Comparison of ENCODE assay signal across 17 cellular contexts in genomic region chr7:21318190-21318915, GRCh38.
A peak's percentile ranks its signal among the peaks of the same experiment; 100 is the strongest.
DNase-seq lines count a peak whose midpoint lies in the region; ATAC-seq and TF ChIP-seq lines count a peak whose summit lies in the region.
"Had no signal": no experiment of that assay in that cellular context is flagged by ENCODE, and none has a peak within 500 bp of the region (broad histone marks: within the 10 kb centered on the region; RNA-seq: fewer than 3 reads in every experiment).

No MANE protein-coding gene starts in this region.

- ATAC-seq in HG02588 (IDR thresholded peaks at IDR 0.05; ENCODE audit: unreplicated experiment) (no peak), lower lobe of right lung (no peak)
- ATAC-seq: HCT116, K562 had no signal

- H3K4me3 ChIP-seq in mesenchymal stem cell (ENCODE audit: insufficient read depth in 1 of 2, low read depth in 1 of 2, low read length in 2 of 2) (no peak overlapping the region), lower lobe of right lung (no peak overlapping the region)
- H3K4me3 ChIP-seq: K562, SJCRH30, skin epidermis had no signal

- 53% methylated on average over 3 of the region's 6 CpGs for WGBS in mesenchymal stem cell

- H3K27ac ChIP-seq in mesenchymal stem cell (ENCODE audit: low read length, poor library complexity, severe bottlenecking), result peak overlapping the region; percentile 3
- H3K27ac ChIP-seq in lower lobe of right lung, result no peak overlapping the region
- H3K27ac ChIP-seq: SJCRH30, skin epidermis had no signal

- H3K9ac ChIP-seq in mesenchymal stem cell (ENCODE audit: low read length), result no peak overlapping the region

- no peak overlapping the region for H3K4me2 ChIP-seq in mesenchymal stem cell (ENCODE audit: low read length, poor library complexity, severe bottlenecking)

- intact Hi-C loops in lower lobe of right lung (cut with DNase I), result no loop called here

- H3K4ac ChIP-seq in mesenchymal stem cell (ENCODE audit: low read depth in 1 of 2, low read length in 2 of 2), result no peak overlapping the region

- H3K9me3 ChIP-seq in mesenchymal stem cell (ENCODE audit: control insufficient read depth, low read length) (no peaks in the 10 kb centered on the region), lower lobe of right lung (no peaks in the 10 kb centered on the region)
- H3K9me3 ChIP-seq: SJCRH30 had no signal

- H2BK120ac ChIP-seq in mesenchymal stem cell (ENCODE audit: low read depth, low read length), result no peak overlapping the region

- H3K18ac ChIP-seq in mesenchymal stem cell (ENCODE audit: low read depth in 1 of 2, low read length in 2 of 2), result no peak overlapping the region

- H2BK15ac ChIP-seq in mesenchymal stem cell (ENCODE audit: low read depth, poor library complexity, severe bottlenecking), result no peak overlapping the region

- H3K23ac ChIP-seq in mesenchymal stem cell (ENCODE audit: low read length in 2 of 2), result no peak overlapping the region

- in situ Hi-C loops in SK-MEL-5 (cut with HindIII; ENCODE audit: low pct_unique_long_range_greater_than_20kb, low sequenced_read_pairs), result no loop called here

- no peak overlapping the region for H2BK5ac ChIP-seq in mesenchymal stem cell (ENCODE audit: low read depth, low read length, poor library complexity, severe bottlenecking)

- H3K27me3 ChIP-seq in mesenchymal stem cell (ENCODE audit: control insufficient read depth in 1 of 2, insufficient read depth in 1 of 2, low read length in 2 of 2), result no peaks in the 10 kb centered on the region
- no peaks in the 10 kb centered on the region for H3K27me3 ChIP-seq in lower lobe of right lung (ENCODE audit: low read depth)
- H3K27me3 ChIP-seq: SJCRH30 had no signal

- H4K91ac ChIP-seq in mesenchymal stem cell (ENCODE audit: low read length), result no peak overlapping the region

- no peak overlapping the region for H2AFZ ChIP-seq in mesenchymal stem cell (ENCODE audit: low read depth, low read length)

- DNase-seq in EL (peak; percentile 56), NCI-H146 (lab: John Stamatoyannopoulos, UW) (peak; percentile 88), SK-MEL-5 (ENCODE audit: low read depth, low spot score) (peak; percentile 22), mesenchymal stem cell (peak; percentile 56), COLO829 (ENCODE audit: low spot score) (no peak), NCI-H526 (lab: John Stamatoyannopoulos, UW) (no peak), lower lobe of right lung (no peak)
- DNase-seq: activated T-cell treated with anti-CD3 and anti-CD28 coated beads, Interleukin-2, amount 50 U/mL, for 24 hours; DMS79; NCI-H187 treated with DMSO at 0.1 percent for 48 hours; occipital lobe; SJCRH30; stimulated activated naive CD4-positive, alpha-beta T cell had no signal

- H3K4me1 ChIP-seq in mesenchymal stem cell (ENCODE audit: control insufficient read depth, insufficient read depth, low read depth, low read length), result no peaks in the 10 kb centered on the region
- H3K4me1 ChIP-seq in lower lobe of right lung, result no peaks in the 10 kb centered on the region
- H3K4me1 ChIP-seq: SJCRH30 had no signal

- H2BK12ac ChIP-seq in mesenchymal stem cell (ENCODE audit: low read length in 2 of 2), result no peak overlapping the region

- no peak overlapping the region for H4K8ac ChIP-seq in mesenchymal stem cell (ENCODE audit: low read length)

- H3K79me1 ChIP-seq in mesenchymal stem cell (replicated peaks; ENCODE audit: low read length, poor library complexity, severe bottlenecking), result no peaks in the 10 kb centered on the region

- H3K36me3 ChIP-seq in mesenchymal stem cell (ENCODE audit: control insufficient read depth in 1 of 2, insufficient read depth in 2 of 2, low read depth in 1 of 2, low read length in 2 of 2) (no peaks in the 10 kb centered on the region), lower lobe of right lung (no peaks in the 10 kb centered on the region)
- H3K36me3 ChIP-seq: SJCRH30 had no signal

- no peak overlapping the region for H2AK5ac ChIP-seq in mesenchymal stem cell (ENCODE audit: low read length, severe bottlenecking)

- H3K14ac ChIP-seq in mesenchymal stem cell (ENCODE audit: low read length in 2 of 2), result no peak overlapping the region

- TF ChIP-seq CTCF in lower lobe of right lung (IDR thresholded peaks at IDR 0.05), result no peak

Comparison
In these comparisons a context has a peak if more than half of its experiments do, and no peak if none do; other contexts are left out.
1. DNase-seq: peak in EL (single experiment), NCI-H146 (single experiment), SK-MEL-5 (single experiment) and mesenchymal stem cell (single experiment); none in COLO829 (single experiment), NCI-H526 (0 of 2) and lower lobe of right lung (single experiment).